1 cellular context compared by ENCODE assay signal in the genomic region with DNA sequence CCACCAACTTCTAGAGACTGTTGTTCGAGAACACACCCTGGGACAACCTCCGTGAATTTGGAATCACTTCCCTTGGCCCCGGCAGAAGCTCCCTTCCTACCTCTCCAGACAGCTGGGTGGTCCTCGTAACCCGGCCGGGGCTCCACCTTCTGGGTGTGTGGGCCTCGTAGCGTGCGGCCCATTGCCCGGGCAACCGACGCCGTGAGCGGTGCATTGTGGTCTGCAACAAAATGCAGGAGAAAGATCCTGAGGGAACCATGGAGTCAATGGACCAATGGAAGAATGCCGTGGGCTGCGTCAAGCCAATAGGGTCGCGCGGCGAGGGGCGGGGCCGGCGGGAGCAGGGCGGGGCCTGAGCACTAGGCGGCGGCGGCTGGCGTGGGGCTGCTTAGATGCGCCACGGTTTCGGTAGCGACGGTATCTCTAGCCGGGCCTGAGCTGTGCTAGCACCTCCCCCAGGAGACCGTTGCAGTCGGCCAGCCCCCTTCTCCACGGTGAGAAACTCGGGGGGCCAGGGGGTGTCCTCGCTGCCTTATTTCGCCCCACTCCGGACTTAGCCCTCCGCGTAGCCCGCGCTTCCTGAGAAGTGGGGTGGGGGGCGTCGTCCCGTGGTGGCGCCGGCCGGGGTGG.
A peak's percentile ranks its signal among the peaks of the same experiment; 100 is the strongest.
TF ChIP-seq lines count a peak whose summit lies in the region.

DYNLL1 (plus strand) TSS at position 391 of the 630 bp plus-strand sequence. CDS start 309 bp downstream, outside the sequence.

TF ChIP-seq in K562, 482 proteins besides CTCF, POLR2A, EP300 and RAD21 (continued from another document and continues in another):
- TF ChIP-seq SAP30 (IDR thresholded peaks at IDR 0.05; ENCODE audit: borderline replicate concordance, insufficient read depth, low read depth, low read length, poor library complexity, severe bottlenecking) (peak; percentile 93), RNF2 (IDR thresholded peaks at IDR 0.05) (0 out of 2 replicates have a peak, but pooled peaks have one; percentile 63), XRCC3 (IDR thresholded peaks at IDR 0.05) (no peak), TCF7 (IDR thresholded peaks at IDR 0.05; ENCODE audit: borderline replicate concordance) (0 out of 2 replicates have a peak, but pooled peaks have one; percentile 41), PHF20 (IDR thresholded peaks at IDR 0.05; ENCODE audit: partially characterized antibody) (no peak), ZNF644 (tag; IDR thresholded peaks at IDR 0.05; ENCODE audit: low read depth) (no peak), GTF2A2 (tag; IDR thresholded peaks at IDR 0.05) (0 out of 2 replicates have a peak, but pooled peaks have one; percentile 18), KDM2B (CRISPR knock-in tag; IDR thresholded peaks at IDR 0.05) (no peak), VEZF1 (CRISPR knock-in tag; IDR thresholded peaks at IDR 0.05) (peak; percentile 92), PML (IDR thresholded peaks at IDR 0.05; ENCODE audit: low read length) (peak; percentile 65), SREBF1 (IDR thresholded peaks at IDR 0.05; ENCODE audit: borderline replicate concordance, low read depth, low read length) (no peak), MYBL2 (IDR thresholded peaks at IDR 0.05; ENCODE audit: low read depth) (no peak), MYBL2 (CRISPR knock-in tag; IDR thresholded peaks at IDR 0.05; ENCODE audit: borderline replicate concordance) (no peak), GABPB2 (CRISPR knock-in tag; conservative IDR thresholded peaks at IDR 0.05) (no peak), MYC (IDR thresholded peaks at IDR 0.05; ENCODE audit: low read depth, low read length) (peak; percentile 20; the same call in 1 of the 2 replicates), MYC (CRISPR knock-in tag; IDR thresholded peaks at IDR 0.05; ENCODE audit: borderline replicate concordance, low read depth) (no peak), NEUROD1 (IDR thresholded peaks at IDR 0.05; ENCODE audit: borderline replicate concordance, low read depth, low read length, partially characterized antibody) (peak; percentile 88), ZNF318 (IDR thresholded peaks at IDR 0.05; ENCODE audit: borderline replicate concordance in 1 of 2, low read depth in 1 of 2) (no peak), L3MBTL2 (IDR thresholded peaks at IDR 0.05) (peak; percentile 16; the same call in 1 of the 2 replicates), TAF7 (tag; IDR thresholded peaks at IDR 0.05) (peak; percentile 81), ZNF384 (IDR thresholded peaks at IDR 0.05; ENCODE audit: low read depth, low read length) (peak; percentile 40; the same call in 1 of the 2 replicates)
- TF ChIP-seq, protein P1, sequence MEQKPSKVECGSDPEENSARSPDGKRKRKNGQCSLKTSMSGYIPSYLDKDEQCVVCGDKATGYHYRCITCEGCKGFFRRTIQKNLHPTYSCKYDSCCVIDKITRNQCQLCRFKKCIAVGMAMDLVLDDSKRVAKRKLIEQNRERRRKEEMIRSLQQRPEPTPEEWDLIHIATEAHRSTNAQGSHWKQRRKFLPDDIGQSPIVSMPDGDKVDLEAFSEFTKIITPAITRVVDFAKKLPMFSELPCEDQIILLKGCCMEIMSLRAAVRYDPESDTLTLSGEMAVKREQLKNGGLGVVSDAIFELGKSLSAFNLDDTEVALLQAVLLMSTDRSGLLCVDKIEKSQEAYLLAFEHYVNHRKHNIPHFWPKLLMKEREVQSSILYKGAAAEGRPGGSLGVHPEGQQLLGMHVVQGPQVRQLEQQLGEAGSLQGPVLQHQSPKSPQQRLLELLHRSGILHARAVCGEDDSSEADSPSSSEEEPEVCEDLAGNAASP (IDR thresholded peaks at IDR 0.05): no peak
- TF ChIP-seq, protein P2, sequence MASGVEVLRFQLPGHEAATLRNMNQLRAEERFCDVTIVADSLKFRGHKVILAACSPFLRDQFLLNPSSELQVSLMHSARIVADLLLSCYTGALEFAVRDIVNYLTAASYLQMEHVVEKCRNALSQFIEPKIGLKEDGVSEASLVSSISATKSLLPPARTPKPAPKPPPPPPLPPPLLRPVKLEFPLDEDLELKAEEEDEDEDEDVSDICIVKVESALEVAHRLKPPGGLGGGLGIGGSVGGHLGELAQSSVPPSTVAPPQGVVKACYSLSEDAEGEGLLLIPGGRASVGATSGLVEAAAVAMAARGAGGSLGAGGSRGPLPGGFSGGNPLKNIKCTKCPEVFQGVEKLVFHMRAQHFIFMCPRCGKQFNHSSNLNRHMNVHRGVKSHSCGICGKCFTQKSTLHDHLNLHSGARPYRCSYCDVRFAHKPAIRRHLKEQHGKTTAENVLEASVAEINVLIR (CRISPR knock-in tag; IDR thresholded peaks at IDR 0.05): no peak
- TF ChIP-seq, protein P3, sequence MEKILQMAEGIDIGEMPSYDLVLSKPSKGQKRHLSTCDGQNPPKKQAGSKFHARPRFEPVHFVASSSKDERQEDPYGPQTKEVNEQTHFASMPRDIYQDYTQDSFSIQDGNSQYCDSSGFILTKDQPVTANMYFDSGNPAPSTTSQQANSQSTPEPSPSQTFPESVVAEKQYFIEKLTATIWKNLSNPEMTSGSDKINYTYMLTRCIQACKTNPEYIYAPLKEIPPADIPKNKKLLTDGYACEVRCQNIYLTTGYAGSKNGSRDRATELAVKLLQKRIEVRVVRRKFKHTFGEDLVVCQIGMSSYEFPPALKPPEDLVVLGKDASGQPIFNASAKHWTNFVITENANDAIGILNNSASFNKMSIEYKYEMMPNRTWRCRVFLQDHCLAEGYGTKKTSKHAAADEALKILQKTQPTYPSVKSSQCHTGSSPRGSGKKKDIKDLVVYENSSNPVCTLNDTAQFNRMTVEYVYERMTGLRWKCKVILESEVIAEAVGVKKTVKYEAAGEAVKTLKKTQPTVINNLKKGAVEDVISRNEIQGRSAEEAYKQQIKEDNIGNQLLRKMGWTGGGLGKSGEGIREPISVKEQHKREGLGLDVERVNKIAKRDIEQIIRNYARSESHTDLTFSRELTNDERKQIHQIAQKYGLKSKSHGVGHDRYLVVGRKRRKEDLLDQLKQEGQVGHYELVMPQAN (IDR thresholded peaks at IDR 0.05; ENCODE audit: borderline replicate concordance): peak; percentile 98
- TF ChIP-seq, protein P4, sequence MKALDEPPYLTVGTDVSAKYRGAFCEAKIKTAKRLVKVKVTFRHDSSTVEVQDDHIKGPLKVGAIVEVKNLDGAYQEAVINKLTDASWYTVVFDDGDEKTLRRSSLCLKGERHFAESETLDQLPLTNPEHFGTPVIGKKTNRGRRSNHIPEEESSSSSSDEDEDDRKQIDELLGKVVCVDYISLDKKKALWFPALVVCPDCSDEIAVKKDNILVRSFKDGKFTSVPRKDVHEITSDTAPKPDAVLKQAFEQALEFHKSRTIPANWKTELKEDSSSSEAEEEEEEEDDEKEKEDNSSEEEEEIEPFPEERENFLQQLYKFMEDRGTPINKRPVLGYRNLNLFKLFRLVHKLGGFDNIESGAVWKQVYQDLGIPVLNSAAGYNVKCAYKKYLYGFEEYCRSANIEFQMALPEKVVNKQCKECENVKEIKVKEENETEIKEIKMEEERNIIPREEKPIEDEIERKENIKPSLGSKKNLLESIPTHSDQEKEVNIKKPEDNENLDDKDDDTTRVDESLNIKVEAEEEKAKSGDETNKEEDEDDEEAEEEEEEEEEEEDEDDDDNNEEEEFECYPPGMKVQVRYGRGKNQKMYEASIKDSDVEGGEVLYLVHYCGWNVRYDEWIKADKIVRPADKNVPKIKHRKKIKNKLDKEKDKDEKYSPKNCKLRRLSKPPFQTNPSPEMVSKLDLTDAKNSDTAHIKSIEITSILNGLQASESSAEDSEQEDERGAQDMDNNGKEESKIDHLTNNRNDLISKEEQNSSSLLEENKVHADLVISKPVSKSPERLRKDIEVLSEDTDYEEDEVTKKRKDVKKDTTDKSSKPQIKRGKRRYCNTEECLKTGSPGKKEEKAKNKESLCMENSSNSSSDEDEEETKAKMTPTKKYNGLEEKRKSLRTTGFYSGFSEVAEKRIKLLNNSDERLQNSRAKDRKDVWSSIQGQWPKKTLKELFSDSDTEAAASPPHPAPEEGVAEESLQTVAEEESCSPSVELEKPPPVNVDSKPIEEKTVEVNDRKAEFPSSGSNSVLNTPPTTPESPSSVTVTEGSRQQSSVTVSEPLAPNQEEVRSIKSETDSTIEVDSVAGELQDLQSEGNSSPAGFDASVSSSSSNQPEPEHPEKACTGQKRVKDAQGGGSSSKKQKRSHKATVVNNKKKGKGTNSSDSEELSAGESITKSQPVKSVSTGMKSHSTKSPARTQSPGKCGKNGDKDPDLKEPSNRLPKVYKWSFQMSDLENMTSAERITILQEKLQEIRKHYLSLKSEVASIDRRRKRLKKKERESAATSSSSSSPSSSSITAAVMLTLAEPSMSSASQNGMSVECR (CRISPR knock-in tag; IDR thresholded peaks at IDR 0.05): peak; percentile 98
- TF ChIP-seq, protein P5, sequence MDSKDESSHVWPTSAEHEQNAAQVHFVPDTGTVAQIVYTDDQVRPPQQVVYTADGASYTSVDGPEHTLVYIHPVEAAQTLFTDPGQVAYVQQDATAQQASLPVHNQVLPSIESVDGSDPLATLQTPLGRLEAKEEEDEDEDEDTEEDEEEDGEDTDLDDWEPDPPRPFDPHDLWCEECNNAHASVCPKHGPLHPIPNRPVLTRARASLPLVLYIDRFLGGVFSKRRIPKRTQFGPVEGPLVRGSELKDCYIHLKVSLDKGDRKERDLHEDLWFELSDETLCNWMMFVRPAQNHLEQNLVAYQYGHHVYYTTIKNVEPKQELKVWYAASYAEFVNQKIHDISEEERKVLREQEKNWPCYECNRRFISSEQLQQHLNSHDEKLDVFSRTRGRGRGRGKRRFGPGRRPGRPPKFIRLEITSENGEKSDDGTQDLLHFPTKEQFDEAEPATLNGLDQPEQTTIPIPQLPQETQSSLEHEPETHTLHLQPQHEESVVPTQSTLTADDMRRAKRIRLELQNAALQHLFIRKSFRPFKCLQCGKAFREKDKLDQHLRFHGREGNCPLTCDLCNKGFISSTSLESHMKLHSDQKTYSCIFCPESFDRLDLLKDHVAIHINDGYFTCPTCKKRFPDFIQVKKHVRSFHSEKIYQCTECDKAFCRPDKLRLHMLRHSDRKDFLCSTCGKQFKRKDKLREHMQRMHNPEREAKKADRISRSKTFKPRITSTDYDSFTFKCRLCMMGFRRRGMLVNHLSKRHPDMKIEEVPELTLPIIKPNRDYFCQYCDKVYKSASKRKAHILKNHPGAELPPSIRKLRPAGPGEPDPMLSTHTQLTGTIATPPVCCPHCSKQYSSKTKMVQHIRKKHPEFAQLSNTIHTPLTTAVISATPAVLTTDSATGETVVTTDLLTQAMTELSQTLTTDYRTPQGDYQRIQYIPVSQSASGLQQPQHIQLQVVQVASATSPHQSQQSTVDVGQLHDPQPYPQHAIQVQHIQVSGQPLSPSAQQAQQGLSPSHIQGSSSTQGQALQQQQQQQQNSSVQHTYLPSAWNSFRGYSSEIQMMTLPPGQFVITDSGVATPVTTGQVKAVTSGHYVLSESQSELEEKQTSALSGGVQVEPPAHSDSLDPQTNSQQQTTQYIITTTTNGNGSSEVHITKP (IDR thresholded peaks at IDR 0.05; ENCODE audit: partially characterized antibody): no peak
